8 cellular contexts compared by ENCODE assay signal in the genomic region with DNA sequence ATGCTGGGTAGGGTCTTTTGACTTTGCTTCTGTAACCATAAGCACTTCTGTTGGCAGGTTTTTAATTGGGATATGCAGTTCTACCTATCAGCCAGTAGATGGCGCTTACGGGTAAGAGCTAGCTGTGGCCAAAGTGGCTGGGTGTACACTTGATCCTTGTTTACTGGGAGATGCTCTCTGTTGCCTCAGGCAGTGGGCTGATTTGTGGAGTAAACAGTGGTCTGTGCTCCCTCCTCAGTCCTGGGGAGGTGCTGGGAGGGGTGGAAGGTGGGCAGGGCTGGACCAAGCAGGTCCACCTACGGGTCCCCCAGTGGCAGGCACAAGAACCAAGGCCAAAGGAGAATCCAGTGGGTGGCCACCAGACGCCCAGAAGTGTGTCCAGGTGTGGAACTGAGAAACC. TPM values are rescaled to one million over a fixed set of nuclear protein-coding genes. Genes with fewer than 3 reads are reported as not detected.
DNase-seq lines count a peak whose midpoint lies in the region; ATAC-seq and TF ChIP-seq lines count a peak whose summit lies in the region.

No MANE protein-coding gene starts in this region.

- TF ChIP-seq POLR2A in heart left ventricle (IDR thresholded peaks at IDR 0.05), result no peak
- TF ChIP-seq POLR2A in spleen (IDR thresholded peaks at IDR 0.05), result no peak

- H3K36me3 Mint-ChIP-seq in activated CD8-positive, alpha-beta T cell treated with anti-CD3 and anti-CD28 coated beads for 36 hours (ENCODE audit: low read depth), result peaks cover 18% of the 10 kb centered on the region

- H3K9me3 ChIP-seq in heart left ventricle, result peaks cover 0 to 43% (median 13%) of the 10 kb centered on the region in 12 donors
- H3K9me3 ChIP-seq in spleen, result peaks cover 9 to 64% (median 49%) of the 10 kb centered on the region in 8 donors

- 43 to 57% (median 53%) methylated on average over 3 to 4 of the region's 4 CpGs for WGBS in heart left ventricle, 4 donors
- WGBS in spleen, 5 donors, result 50 to 66% (median 60%) methylated on average over 3 to 4 of the region's 4 CpGs

- no peak overlapping the region for H3K27ac Mint-ChIP-seq in activated CD8-positive, alpha-beta T cell treated with anti-CD3 and anti-CD28 coated beads for 36 hours

- H3K36me3 ChIP-seq in heart left ventricle (no peaks in the 10 kb centered on the region), spleen (peaks cover 0 to 78% (median 26%) of the 10 kb centered on the region in 6 donors)

- H3K4me3 ChIP-seq in heart left ventricle (no peak overlapping the region), spleen (no peak overlapping the region)

- H3K27me3 Mint-ChIP-seq in activated CD8-positive, alpha-beta T cell treated with anti-CD3 and anti-CD28 coated beads for 36 hours, result no peaks in the 10 kb centered on the region

- intact Hi-C loops in activated CD8-positive, alpha-beta T cell treated with anti-CD3 and anti-CD28 coated beads for 36 hours (cut with micrococcal nuclease), result no loop called here
- intact Hi-C loops in heart left ventricle (cut with DNase I), result loop anchor here in 2 of 10 donors (2.0 to 10.0 kb wide), 2 partner anchors 234 to 464 kb away; no protein-coding TSS in a partner anchor
- intact Hi-C loops in spleen (cut with DNase I; ENCODE audit: low total_unique reads), result no loop called here

- no peaks in the 10 kb centered on the region for H3K27me3 ChIP-seq in heart left ventricle
- H3K27me3 ChIP-seq in spleen (replicated peaks in 1 of 7), result no peaks in the 10 kb centered on the region

- no peaks in the 10 kb centered on the region for H3K4me1 Mint-ChIP-seq in activated CD8-positive, alpha-beta T cell treated with anti-CD3 and anti-CD28 coated beads for 36 hours (ENCODE audit: low read depth)

- peaks cover 19% of the 10 kb centered on the region for H3K9me3 Mint-ChIP-seq in activated CD8-positive, alpha-beta T cell treated with anti-CD3 and anti-CD28 coated beads for 36 hours

- CTCF ChIA-PET in activated CD8-positive, alpha-beta T cell treated with anti-CD3 and anti-CD28 coated beads for 36 hours (lab: Charles Lee), result interaction anchor here (0.8 to 3.2 kb wide), 19 partner anchors 8 to 248 kb away, joined by 3 to 32 read pairs (median 4); no protein-coding TSS in a partner anchor

- no peaks in the 10 kb centered on the region for H3K4me1 ChIP-seq in heart left ventricle
- peaks cover 0 to 28% (median 0%) of the 10 kb centered on the region in 6 donors for H3K4me1 ChIP-seq in spleen

- no peak overlapping the region for H3K4me3 Mint-ChIP-seq in activated CD8-positive, alpha-beta T cell treated with anti-CD3 and anti-CD28 coated beads for 36 hours

- POLR2A ChIA-PET in activated CD8-positive, alpha-beta T cell treated with anti-CD3 and anti-CD28 coated beads for 36 hours (lab: Charles Lee), result no interaction called here

- DNase-seq in A172 (ENCODE audit: low spot score) (peak; percentile 21), ELF-1 (ENCODE audit: low read depth, low spot score) (peak; percentile 65), MV-4-11 (lab: John Stamatoyannopoulos, UW) (peak; percentile 36), heart left ventricle (peak in 1 of 5 donors; percentile 42), spleen (no peak), mesenteric fat pad (ENCODE audit: low spot score) (no peak), NCI-H510A (lab: John Stamatoyannopoulos, UW) (no peak)
- peak; percentile 23 for DNase-seq in activated CD8-positive, alpha-beta T cell treated with anti-CD3 and anti-CD28 coated beads for 36 hours

- ATAC-seq in activated CD8-positive, alpha-beta T cell treated with anti-CD3 and anti-CD28 coated beads for 36 hours, result peak; percentile 84
- ATAC-seq in heart left ventricle, result peak in 2 of 4 donors; percentile 31 to 47

- H3K27ac ChIP-seq in heart left ventricle (no peak overlapping the region), spleen (peak overlapping the region in 1 of 8 donors; percentile 1)

- TF ChIP-seq CTCF in activated CD8-positive, alpha-beta T cell treated with anti-CD3 and anti-CD28 coated beads for 36 hours (IDR thresholded peaks at IDR 0.05), result peak; percentile 88
- TF ChIP-seq CTCF in heart left ventricle (IDR thresholded peaks at IDR 0.05), result peak; percentile 48 to 73 (median 66)
- TF ChIP-seq CTCF in spleen (IDR thresholded peaks at IDR 0.05 in 8 of 11, conservative IDR thresholded peaks at IDR 0.05 in 3 of 11), result peak in 10 of 11 experiments; percentile 24 to 71 (median 57)

RNA-seq across cellular contexts. Expression of gene RALGPS2, which starts 43.4 kb away (rescaled TPM):
- total RNA-seq in A172 (2014; rRNA removed; shearing (Covaris generic)), result 13.5 and 16.5 TPM in 2 replicates
- total RNA-seq in activated CD8-positive, alpha-beta T cell treated with anti-CD3 and anti-CD28 coated beads for 36 hours, result 1 to 10 TPM; 2.8 to 4.8 TPM
- total RNA-seq in heart left ventricle (10 to 100 TPM in 5 of 9 donors, 1 to 10 TPM in 4; 6.6 to 12.7 (median 10.4) TPM), spleen (100 to 1,000 TPM in 2 of 7 donors, 10 to 100 TPM in 5; 54.7 to 118 (median 89.3) TPM), mesenteric fat pad (5.2 TPM)
- polyA plus RNA-seq in heart left ventricle (1 to 10 TPM; 1.6 to 3.9 TPM), spleen (10 to 100 TPM; 25.6 to 28.5 (median 27.0) TPM)

Comparison
In these comparisons a context has a peak if more than half of its experiments do, and no peak if none do; other contexts are left out.
1. DNase-seq: peak in A172 (single experiment), ELF-1 (single experiment), MV-4-11 (single experiment) and activated CD8-positive, alpha-beta T cell treated with anti-CD3 and anti-CD28 coated beads for 36 hours (single experiment); none in spleen (single experiment), mesenteric fat pad (single experiment) and NCI-H510A (single experiment).
2. Peak in every context shown above with its lines, with median percentiles within 50 percentile points of each other: CTCF ChIP-seq.